In genomic region chr22:38110008-38110862, GRCh38 we compare ENCODE assay signal across 1 cellular context.
A peak's percentile ranks its signal among the peaks of the same experiment; 100 is the strongest.
TF ChIP-seq lines count a peak whose summit lies in the region.

BAIAP2L2 (minus strand) TSS chr22:38110684; CDS start chr22:38110525, 159 bp downstream.

TF ChIP-seq in HepG2, 621 proteins besides CTCF, POLR2A, EP300 and RAD21 (continued from another document and continues in another):
- TF ChIP-seq ELK4 (CRISPR knock-in tag; IDR thresholded peaks at IDR 0.05; ENCODE audit: borderline replicate concordance) (no peak), FOXA1 (IDR thresholded peaks at IDR 0.05) (no peak), FOXA1 (CRISPR knock-in tag; IDR thresholded peaks at IDR 0.05) (no peak), PHF20 (CRISPR knock-in tag; IDR thresholded peaks at IDR 0.05) (no peak), RARG (CRISPR knock-in tag; IDR thresholded peaks at IDR 0.05; ENCODE audit: low read depth) (no peak), ZSCAN29 (CRISPR knock-in tag; conservative IDR thresholded peaks at IDR 0.05) (no peak), ATM (IDR thresholded peaks at IDR 0.05; ENCODE audit: borderline replicate concordance) (no peak), REXO4 (CRISPR knock-in tag; IDR thresholded peaks at IDR 0.05; ENCODE audit: borderline replicate concordance) (no peak), ARHGAP35 (CRISPR knock-in tag; IDR thresholded peaks at IDR 0.05; ENCODE audit: borderline replicate concordance) (no peak), ZNF362 (CRISPR knock-in tag; IDR thresholded peaks at IDR 0.05; ENCODE audit: borderline replicate concordance) (no peak), ZNF335 (CRISPR knock-in tag; IDR thresholded peaks at IDR 0.05) (no peak), RFXAP (CRISPR knock-in tag; IDR thresholded peaks at IDR 0.05; ENCODE audit: borderline replicate concordance) (0 out of 2 replicates have a peak, but pooled peaks have one; percentile 55), ZNF280D (CRISPR knock-in tag; IDR thresholded peaks at IDR 0.05) (0 out of 2 replicates have a peak, but pooled peaks have one; percentile 50), ZNF782 (CRISPR knock-in tag; IDR thresholded peaks at IDR 0.05; ENCODE audit: borderline replicate concordance) (no peak), NCOA1 (CRISPR knock-in tag; IDR thresholded peaks at IDR 0.05) (no peak), ZSCAN22 (CRISPR knock-in tag; IDR thresholded peaks at IDR 0.05) (no peak), ZSCAN21 (CRISPR knock-in tag; IDR thresholded peaks at IDR 0.05; ENCODE audit: borderline replicate concordance) (no peak), BRF2 (CRISPR knock-in tag; IDR thresholded peaks at IDR 0.05) (no peak), DRAP1 (CRISPR knock-in tag; IDR thresholded peaks at IDR 0.05) (peak; percentile 57; the same call in 1 of the 2 replicates), ZNF720 (CRISPR knock-in tag; IDR thresholded peaks at IDR 0.05) (no peak), HOXA3 (CRISPR knock-in tag; IDR thresholded peaks at IDR 0.05) (peak; percentile 35; the same call in 1 of the 2 replicates), KDM5B (CRISPR knock-in tag; IDR thresholded peaks at IDR 0.05; ENCODE audit: borderline replicate concordance) (peak; percentile 12; the same call in 1 of the 2 replicates), CSRNP2 (CRISPR knock-in tag; conservative IDR thresholded peaks at IDR 0.05; ENCODE audit: low read depth) (no peak), ZNF251 (CRISPR knock-in tag; IDR thresholded peaks at IDR 0.05) (no peak), LRRFIP1 (CRISPR knock-in tag; conservative IDR thresholded peaks at IDR 0.05) (no peak), MBD4 (IDR thresholded peaks at IDR 0.05; ENCODE audit: borderline replicate concordance, low read length) (no peak), ZNF660 (CRISPR knock-in tag; IDR thresholded peaks at IDR 0.05; ENCODE audit: borderline replicate concordance, low read depth) (no peak), KLF12 (CRISPR knock-in tag; IDR thresholded peaks at IDR 0.05; ENCODE audit: borderline replicate concordance) (no peak; the same call in 1 of the 2 replicates), ZFY (CRISPR knock-in tag; IDR thresholded peaks at IDR 0.05) (peak; percentile 83), ZBTB21 (CRISPR knock-in tag; IDR thresholded peaks at IDR 0.05) (no peak), ZNF484 (CRISPR knock-in tag; IDR thresholded peaks at IDR 0.05; ENCODE audit: borderline replicate concordance, low read depth) (no peak), SRSF9 (IDR thresholded peaks at IDR 0.05; ENCODE audit: borderline replicate concordance, insufficient read depth, low read depth, low read length, poor library complexity, severe bottlenecking) (no peak), DNMT3B (CRISPR knock-in tag; conservative IDR thresholded peaks at IDR 0.05) (no peak), RFX5 (IDR thresholded peaks at IDR 0.05; ENCODE audit: low read depth, low read length) (no peak), ZNF282 (IDR thresholded peaks at IDR 0.05; ENCODE audit: partially characterized antibody) (no peak), ETV5 (CRISPR knock-in tag; IDR thresholded peaks at IDR 0.05; ENCODE audit: borderline replicate concordance) (peak; percentile 73; the same call in 1 of the 2 replicates), KIAA2018 (CRISPR knock-in tag; IDR thresholded peaks at IDR 0.05; ENCODE audit: borderline replicate concordance) (no peak), TSC22D2 (CRISPR knock-in tag; IDR thresholded peaks at IDR 0.05; ENCODE audit: borderline replicate concordance) (no peak), HOXA9 (CRISPR knock-in tag; IDR thresholded peaks at IDR 0.05; ENCODE audit: borderline replicate concordance) (no peak), KDM6A (CRISPR knock-in tag; IDR thresholded peaks at IDR 0.05; ENCODE audit: low read depth) (no peak), ZNF704 (CRISPR knock-in tag; IDR thresholded peaks at IDR 0.05; ENCODE audit: borderline replicate concordance) (no peak)
